8 cellular contexts compared by ENCODE assay signal in genomic region chr9:70419546-70420266, GRCh38. TPM values are rescaled to one million over a fixed set of nuclear protein-coding genes. Genes with fewer than 3 reads are reported as not detected.
DNase-seq lines count a peak whose midpoint lies in the region; ATAC-seq and TF ChIP-seq lines count a peak whose summit lies in the region.

No MANE protein-coding gene starts in this region.

- peak overlapping the region; percentile 73 for H3K9ac ChIP-seq in OCI-LY1 (ENCODE audit: low read length)
- H3K9ac ChIP-seq in mucosa of rectum (ENCODE audit: low read depth in 1 of 2, low read length in 2 of 2), result peak overlapping the region; percentile 97 to 99

- peak overlapping the region; percentile 89 for H3K27ac ChIP-seq in OCI-LY1 (ENCODE audit: low read depth, low read length, poor library complexity, severe bottlenecking)
- peak overlapping the region; percentile 99 to 100 for H3K27ac ChIP-seq in mucosa of rectum (ENCODE audit: low read depth in 2 of 2, low read length in 2 of 2)

- H3K9me3 ChIP-seq in OCI-LY1 (ENCODE audit: low read length), result no peaks in the 10 kb centered on the region
- no peaks in the 10 kb centered on the region for H3K9me3 ChIP-seq in mucosa of rectum (ENCODE audit: control insufficient read depth in 2 of 2, low read length in 2 of 2)

- H3K4me3 ChIP-seq in OCI-LY1 (ENCODE audit: low read depth, low read length, poor library complexity, severe bottlenecking) (peak overlapping the region; percentile 79), epithelial cell of proximal tubule (ENCODE audit: low read depth, low read length) (peak overlapping the region; percentile 58), mucosa of rectum (ENCODE audit: low read length in 2 of 2) (peak overlapping the region; percentile 79 to 81)

- H3K9me2 ChIP-seq in OCI-LY1 (ENCODE audit: low read depth, low read length), result no peaks in the 10 kb centered on the region

- no peak for TF ChIP-seq CTCF in OCI-LY1 (IDR thresholded peaks at IDR 0.05; ENCODE audit: low read length)
- TF ChIP-seq CTCF in epithelial cell of proximal tubule (conservative IDR thresholded peaks at IDR 0.05; ENCODE audit: low read depth, low read length), result no peak

- no peaks in the 10 kb centered on the region for H3K79me2 ChIP-seq in OCI-LY1 (ENCODE audit: insufficient read depth, low read length)

- H3K36me3 ChIP-seq in OCI-LY1 (ENCODE audit: insufficient read depth, low read length), result no peaks in the 10 kb centered on the region
- no peaks in the 10 kb centered on the region for H3K36me3 ChIP-seq in mucosa of rectum (ENCODE audit: control insufficient read depth in 2 of 2, insufficient read depth in 2 of 2, low read length in 2 of 2)

- 0 out of 2 replicates have a peak, but pooled peaks cover 1% of the 10 kb centered on the region for H3K27me3 ChIP-seq in OCI-LY1 (ENCODE audit: insufficient read depth, low read length)
- no peaks in the 10 kb centered on the region for H3K27me3 ChIP-seq in mucosa of rectum (ENCODE audit: control insufficient read depth in 2 of 2, insufficient read depth in 2 of 2, low read length in 2 of 2)

- 0 out of 2 replicates have a peak overlapping the region, but pooled peaks have one; percentile 18 for H2AFZ ChIP-seq in OCI-LY1 (ENCODE audit: low read length)

- peak overlapping the region; percentile 98 for H3K4me2 ChIP-seq in OCI-LY1 (ENCODE audit: low read length)

- peaks cover 40% of the 10 kb centered on the region for H3K4me1 ChIP-seq in OCI-LY1 (ENCODE audit: insufficient read depth, low read length, severe bottlenecking)
- H3K4me1 ChIP-seq in mucosa of rectum (ENCODE audit: control insufficient read depth in 2 of 2, insufficient read depth in 2 of 2, low read length in 2 of 2), result peaks cover 26 to 39% of the 10 kb centered on the region in 2 donors

- H3F3A ChIP-seq in OCI-LY1 (ENCODE audit: insufficient read depth, low read length), result peaks cover 16% of the 10 kb centered on the region; the same call in 1 of the 2 replicates

- peak; percentile 73 for DNase-seq in D341Med (ENCODE audit: low spot score)
- peak; percentile 84 for DNase-seq in HuH-7.5 (ENCODE audit: low spot score)
- DNase-seq in activated T-cell treated with anti-CD3 and anti-CD28 coated beads for 48 hours (ENCODE audit: low read depth), result peak; percentile 76
- no peak for DNase-seq in epithelial cell of proximal tubule (ENCODE audit: low read depth)
- DNase-seq in stimulated activated CD8-positive, alpha-beta memory T cell treated with anti-CD3 and anti-CD28 coated beads, Interleukin-4, amount 100 ng/mL, for 24 hours (ENCODE audit: low read depth), result peak; percentile 79

- ATAC-seq in GM21526 (IDR thresholded peaks at IDR 0.05; ENCODE audit: low FRiP score, unreplicated experiment), result peak; percentile 44

- H4K20me1 ChIP-seq in OCI-LY1 (ENCODE audit: insufficient read depth, low read length), result no peaks in the 10 kb centered on the region

RNA-seq across cellular contexts. Expression of gene KLF9, which starts 5.2 kb away (rescaled TPM):
- 3.8 and 6.3 TPM in 2 replicates for total RNA-seq in epithelial cell of proximal tubule
